In the genomic region with DNA sequence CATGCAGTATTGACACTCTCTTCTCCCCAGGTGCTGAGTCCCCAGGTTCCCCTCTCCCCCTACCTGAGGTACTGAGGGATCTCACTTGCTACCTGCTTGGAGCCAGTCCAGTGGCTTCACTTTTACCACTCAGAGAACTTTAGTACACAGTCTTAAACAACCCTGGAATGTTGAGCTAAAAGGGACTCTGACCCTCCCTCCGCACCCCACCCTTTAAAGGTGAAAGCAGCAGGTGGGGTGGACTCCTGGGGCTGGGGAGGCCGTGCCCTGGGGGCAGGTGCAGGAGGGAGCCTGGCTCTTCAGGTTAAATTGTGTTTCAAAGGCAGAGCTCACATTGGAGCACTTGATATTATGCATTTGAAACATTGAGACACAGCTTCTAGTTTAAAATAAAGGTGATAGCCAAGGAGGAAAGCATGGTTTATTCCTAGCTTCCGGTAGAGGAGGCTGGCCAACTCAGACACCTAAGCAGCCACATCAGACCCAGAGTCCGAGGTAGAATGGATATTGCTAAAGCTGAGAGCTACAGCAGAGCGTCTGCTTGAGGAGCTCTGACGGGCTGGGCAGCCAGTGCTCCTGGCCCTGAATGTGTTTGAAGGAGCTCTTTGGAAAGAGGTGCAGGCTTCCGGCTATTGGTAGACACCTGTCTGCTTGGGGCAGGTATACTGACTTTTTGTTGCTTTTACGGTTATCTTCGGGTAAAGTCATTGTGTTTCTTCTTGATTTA, we compare ENCODE assay signal across 18 cellular contexts.
DNase-seq lines count a peak whose midpoint lies in the region; ATAC-seq and TF ChIP-seq lines count a peak whose summit lies in the region.
"Had no signal": no experiment of that assay in that cellular context is flagged by ENCODE, and none has a peak within 500 bp of the region (broad histone marks: within the 10 kb centered on the region; RNA-seq: fewer than 3 reads in every experiment).

No MANE protein-coding gene starts in this region.

- H4K8ac ChIP-seq in H9 (replicated peaks; ENCODE audit: insufficient read length, low read depth, low read length): no peak overlapping the region

- no peak overlapping the region for H2AK5ac ChIP-seq in H9 (ENCODE audit: insufficient read length, low read length)

- peaks cover 4% of the 10 kb centered on the region; the same call in 1 of the 2 replicates for H3K4me1 ChIP-seq in H9 (ENCODE audit: insufficient read depth, low read length)
- H3K4me1 ChIP-seq in lower lobe of right lung: peaks cover 22% of the 10 kb centered on the region
- H3K4me1 ChIP-seq in tibial nerve: peaks cover 0 to 43% (median 8%) of the 10 kb centered on the region in 4 donors

- H4K91ac ChIP-seq in H9 (ENCODE audit: insufficient read length, low read depth, low read length): no peak overlapping the region

- H3K4me3 Mint-ChIP-seq in H9: no peak overlapping the region
- H3K4me3 Mint-ChIP-seq in brain: peak overlapping the region in 2 of 5 experiments; percentile 28 to 69
- H3K4me3 Mint-ChIP-seq: CD4-positive, alpha-beta T cell; IgD-negative memory B cell had no signal

- H2BK15ac ChIP-seq in H9 (ENCODE audit: low read depth, low read length): no peak overlapping the region

- H3K23me2 ChIP-seq in H9 (ENCODE audit: insufficient read length, low read depth, low read length, poor library complexity, severe bottlenecking): no peaks in the 10 kb centered on the region

- no peak overlapping the region for H2BK120ac ChIP-seq in H9 (ENCODE audit: low read depth, low read length, poor library complexity, severe bottlenecking)

- no peak overlapping the region for H3K18ac ChIP-seq in H9 (ENCODE audit: insufficient read length, low read depth, low read length)

- TF ChIP-seq CTCF in H9 (conservative IDR thresholded peaks at IDR 0.05): no peak
- TF ChIP-seq CTCF in brain (conservative IDR thresholded peaks at IDR 0.05): no peak
- no peak for TF ChIP-seq CTCF in lower lobe of right lung (IDR thresholded peaks at IDR 0.05)
- TF ChIP-seq CTCF in tibial nerve (IDR thresholded peaks at IDR 0.05): no peak
- no peak for TF ChIP-seq CTCF in brain microvascular endothelial cell (IDR thresholded peaks at IDR 0.05; ENCODE audit: low read depth, low read length, missing control alignments)

- H3K27me3 Mint-ChIP-seq in H9 (ENCODE audit: low read depth) (no peaks in the 10 kb centered on the region), brain (no peaks in the 10 kb centered on the region)

- H3K27ac ChIP-seq in H9 (ENCODE audit: insufficient read length, low read depth, low read length) (no peak overlapping the region), lower lobe of right lung (no peak overlapping the region), tibial nerve (peak overlapping the region; percentile 21 to 91 (median 54)), brain microvascular endothelial cell (no peak overlapping the region)

- H3K9me3 ChIP-seq in H9 (ENCODE audit: control insufficient read depth, low read depth, low read length) (no peaks in the 10 kb centered on the region), lower lobe of right lung (no peaks in the 10 kb centered on the region), tibial nerve (no peaks in the 10 kb centered on the region)

- no peak overlapping the region for H3K14ac ChIP-seq in H9 (ENCODE audit: insufficient read depth, low read length)

- H3K36me3 Mint-ChIP-seq in H9 (ENCODE audit: insufficient read depth in 1 of 3, low read depth in 3 of 3) (no peaks in the 10 kb centered on the region), brain (peaks cover 18% of the 10 kb centered on the region)
- H3K36me3 Mint-ChIP-seq: IgD-negative memory B cell had no signal

- peaks cover 4% of the 10 kb centered on the region for H4K20me1 ChIP-seq in H9 (ENCODE audit: control insufficient read depth, insufficient read depth, insufficient read length)

- no peak for TF ChIP-seq EP300 in tibial nerve (IDR thresholded peaks at IDR 0.05)

- H3K79me2 ChIP-seq in H9 (ENCODE audit: insufficient read depth, low read length): peaks cover 17% of the 10 kb centered on the region; the same call in 1 of the 2 replicates

- no peak for TF ChIP-seq POLR2A in tibial nerve (IDR thresholded peaks at IDR 0.05)

- no peaks in the 10 kb centered on the region for H3K36me3 ChIP-seq in lower lobe of right lung
- no peaks in the 10 kb centered on the region for H3K36me3 ChIP-seq in tibial nerve
- H3K36me3 ChIP-seq in brain microvascular endothelial cell (replicated peaks): no peaks in the 10 kb centered on the region

- no peak overlapping the region for H2BK5ac ChIP-seq in H9 (ENCODE audit: insufficient read length, low read length)

- peaks cover 4% of the 10 kb centered on the region for H3K79me1 ChIP-seq in H9 (ENCODE audit: insufficient read depth, low read depth, low read length, poor library complexity, severe bottlenecking)

- DNase-seq in H9 (no peak), lower lobe of right lung (no peak), tibial nerve (ENCODE audit: low spot score in 2 of 2) (no peak), brain microvascular endothelial cell (no peak)
- DNase-seq: ACHN; CD4-positive, alpha-beta T cell; DND-41; GDM1; GOT3; NCI-H2029 treated with DMSO at 0.1 percent for 48 hours; NCI-H2227 treated with DMSO at 0.1 percent for 48 hours; NCI-H69; NK-92 treated with Interleukin-12 subunit alpha and Interleukin-12 subunit beta, amount 100 ng/mL, for 24 hours; PC-3 had no signal

- no peak overlapping the region for H3T11ph ChIP-seq in H9 (ENCODE audit: low read length)

- no peaks in the 10 kb centered on the region for H3K27me3 ChIP-seq in H9 (ENCODE audit: insufficient read depth, low read length)
- no peaks in the 10 kb centered on the region for H3K27me3 ChIP-seq in lower lobe of right lung (ENCODE audit: low read depth)
- no peaks in the 10 kb centered on the region for H3K27me3 ChIP-seq in tibial nerve
- no peaks in the 10 kb centered on the region for H3K27me3 ChIP-seq in brain microvascular endothelial cell (replicated peaks)

- in situ Hi-C loops in brain microvascular endothelial cell (cut with HindIII; ENCODE audit: low pct_ligation_motif_present, low sequenced_read_pairs): no loop called here

- peak overlapping the region in 2 of 3 experiments; percentile 38 to 47; a peak in 3 of 7 replicates for H3K27ac Mint-ChIP-seq in H9
- H3K27ac Mint-ChIP-seq in brain: peak overlapping the region in 3 of 5 experiments; percentile 5 to 94 (median 30)
- H3K27ac Mint-ChIP-seq: CD4-positive, alpha-beta T cell; IgD-negative memory B cell had no signal

- no peak overlapping the region for H3K9ac ChIP-seq in H9 (ENCODE audit: extremely low read depth, insufficient read length, low read length)

- intact Hi-C loops in lower lobe of right lung (cut with DNase I): no loop called here

- ATAC-seq in lower lobe of right lung (peak; percentile 48 to 51), HG03457 (IDR thresholded peaks at IDR 0.05; ENCODE audit: unreplicated experiment) (no peak), GM19395 (IDR thresholded peaks at IDR 0.05; ENCODE audit: unreplicated experiment) (no peak)
- ATAC-seq: PC-3 had no signal

- H3K9me3 Mint-ChIP-seq in H9 (no peaks in the 10 kb centered on the region; a peak in 1 of 5 replicates), brain (no peaks in the 10 kb centered on the region)
- H3K9me3 Mint-ChIP-seq: CD4-positive, alpha-beta T cell; IgD-negative memory B cell had no signal

- no peak overlapping the region for H2BK20ac ChIP-seq in H9 (ENCODE audit: low read depth, low read length, poor library complexity, severe bottlenecking)

- H3K4me3 ChIP-seq in lower lobe of right lung (no peak overlapping the region), tibial nerve (no peak overlapping the region), brain microvascular endothelial cell (ENCODE audit: low read depth, low read length) (no peak overlapping the region)

- no peak overlapping the region for H3K4me2 ChIP-seq in H9 (ENCODE audit: insufficient read depth, insufficient read length, low read length)

- H3K4me1 Mint-ChIP-seq in H9: peaks cover 52 to 62% of the 10 kb centered on the region in 2 experiments
- peaks cover 74% of the 10 kb centered on the region for H3K4me1 Mint-ChIP-seq in brain
- H3K4me1 Mint-ChIP-seq: IgD-negative memory B cell had no signal

- no peak overlapping the region for H3K4ac ChIP-seq in H9 (ENCODE audit: low read depth, low read length)

- no peak overlapping the region for H2AFZ ChIP-seq in H9 (ENCODE audit: low read length)

- WGBS in H9 (ENCODE audit: extremely low coverage, insufficient read length, low lambda C conversion rate): no CpG with 5 or more reads among the region's 9 CpGs
- WGBS in tibial nerve, 2 donors: 92 to 94% methylated on average over 9 of the region's 9 CpGs

- H3K56ac ChIP-seq in H9 (ENCODE audit: insufficient read length, low read depth, low read length): no peak overlapping the region

- H3K23ac ChIP-seq in H9 (ENCODE audit: insufficient read length, low read depth, low read length): no peak overlapping the region

- no peak overlapping the region for H2BK12ac ChIP-seq in H9 (ENCODE audit: insufficient read length, low read depth, low read length)

- no peak overlapping the region for H4K5ac ChIP-seq in H9 (ENCODE audit: insufficient read length, low read depth, low read length)

Comparison
In these comparisons a context has a peak if more than half of its experiments do, and no peak if none do; other contexts are left out.
1. H3K27ac ChIP-seq: peak in tibial nerve (4 of 4); none in H9 (single experiment), lower lobe of right lung (single experiment) and brain microvascular endothelial cell (single experiment).
2. ATAC-seq: peak in lower lobe of right lung (2 of 2); none in HG03457 (single experiment) and GM19395 (single experiment).